1 cellular context compared by ENCODE assay signal in the genomic region with DNA sequence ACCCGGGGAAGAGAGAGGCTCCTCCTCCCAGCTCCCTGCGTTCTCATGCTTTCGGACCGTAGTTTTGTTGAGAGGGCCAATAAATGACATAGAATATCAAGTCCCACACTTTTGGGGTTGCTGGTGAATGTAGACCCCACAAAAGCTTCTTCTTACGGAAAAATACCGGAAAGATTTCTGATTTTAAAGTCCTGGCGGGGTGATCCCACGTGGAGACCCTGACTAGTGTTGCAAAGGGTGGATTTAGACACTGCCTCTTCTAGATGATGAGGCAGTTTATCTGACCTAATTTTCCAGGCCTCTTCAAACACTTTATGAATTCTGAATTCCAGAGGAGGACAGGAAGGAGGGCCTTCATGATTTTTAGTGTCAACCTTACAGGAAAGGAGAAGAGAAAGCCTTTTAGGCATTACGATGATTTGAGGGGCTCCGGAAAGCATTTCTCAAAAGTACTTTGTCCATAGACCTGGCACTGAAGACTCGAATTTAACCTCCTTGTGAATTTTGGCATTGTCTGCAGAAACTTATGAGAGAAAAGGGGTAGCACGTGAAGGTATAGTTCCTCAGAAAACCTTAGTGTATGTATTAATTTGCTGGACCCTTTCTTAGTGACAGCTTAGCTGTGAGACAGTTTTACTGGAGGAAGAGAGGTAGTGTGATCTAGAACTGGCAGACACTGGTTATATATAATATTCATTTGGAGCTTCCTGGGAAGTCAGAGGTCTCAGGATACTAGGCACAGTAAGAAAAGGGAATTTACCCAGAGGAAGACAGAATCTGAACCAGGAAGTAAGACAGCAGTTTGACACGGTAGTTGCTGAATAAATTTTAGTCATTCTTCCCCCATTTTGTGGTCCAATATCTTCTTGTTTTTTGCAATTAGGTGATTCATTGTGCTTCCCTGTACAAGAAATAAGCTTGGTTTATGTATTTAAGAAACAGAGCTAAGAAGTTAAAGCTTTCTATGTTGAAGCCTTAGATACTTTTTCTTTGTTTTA.
TF ChIP-seq lines count a peak whose summit lies in the region.

No MANE protein-coding gene starts in this region.

TF ChIP-seq in GM23338, 12 proteins besides CTCF, POLR2A, EP300 and RAD21 (continued from another document):
- TF ChIP-seq, protein P1, sequence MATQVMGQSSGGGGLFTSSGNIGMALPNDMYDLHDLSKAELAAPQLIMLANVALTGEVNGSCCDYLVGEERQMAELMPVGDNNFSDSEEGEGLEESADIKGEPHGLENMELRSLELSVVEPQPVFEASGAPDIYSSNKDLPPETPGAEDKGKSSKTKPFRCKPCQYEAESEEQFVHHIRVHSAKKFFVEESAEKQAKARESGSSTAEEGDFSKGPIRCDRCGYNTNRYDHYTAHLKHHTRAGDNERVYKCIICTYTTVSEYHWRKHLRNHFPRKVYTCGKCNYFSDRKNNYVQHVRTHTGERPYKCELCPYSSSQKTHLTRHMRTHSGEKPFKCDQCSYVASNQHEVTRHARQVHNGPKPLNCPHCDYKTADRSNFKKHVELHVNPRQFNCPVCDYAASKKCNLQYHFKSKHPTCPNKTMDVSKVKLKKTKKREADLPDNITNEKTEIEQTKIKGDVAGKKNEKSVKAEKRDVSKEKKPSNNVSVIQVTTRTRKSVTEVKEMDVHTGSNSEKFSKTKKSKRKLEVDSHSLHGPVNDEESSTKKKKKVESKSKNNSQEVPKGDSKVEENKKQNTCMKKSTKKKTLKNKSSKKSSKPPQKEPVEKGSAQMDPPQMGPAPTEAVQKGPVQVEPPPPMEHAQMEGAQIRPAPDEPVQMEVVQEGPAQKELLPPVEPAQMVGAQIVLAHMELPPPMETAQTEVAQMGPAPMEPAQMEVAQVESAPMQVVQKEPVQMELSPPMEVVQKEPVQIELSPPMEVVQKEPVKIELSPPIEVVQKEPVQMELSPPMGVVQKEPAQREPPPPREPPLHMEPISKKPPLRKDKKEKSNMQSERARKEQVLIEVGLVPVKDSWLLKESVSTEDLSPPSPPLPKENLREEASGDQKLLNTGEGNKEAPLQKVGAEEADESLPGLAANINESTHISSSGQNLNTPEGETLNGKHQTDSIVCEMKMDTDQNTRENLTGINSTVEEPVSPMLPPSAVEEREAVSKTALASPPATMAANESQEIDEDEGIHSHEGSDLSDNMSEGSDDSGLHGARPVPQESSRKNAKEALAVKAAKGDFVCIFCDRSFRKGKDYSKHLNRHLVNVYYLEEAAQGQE (IDR thresholded peaks at IDR 0.05; ENCODE audit: unreplicated experiment): no peak
- TF ChIP-seq EZH2 (IDR thresholded peaks at IDR 0.05; ENCODE audit: low read depth, unreplicated experiment) (no peak), JUNB (IDR thresholded peaks at IDR 0.05; ENCODE audit: unreplicated experiment) (no peak), EZH2phosphoT487 (IDR thresholded peaks at IDR 0.05; ENCODE audit: unreplicated experiment) (no peak), STAT1 (IDR thresholded peaks at IDR 0.05; ENCODE audit: unreplicated experiment) (no peak), NANOG (IDR thresholded peaks at IDR 0.05; ENCODE audit: borderline replicate concordance) (no peak)
- TF ChIP-seq, protein P2, sequence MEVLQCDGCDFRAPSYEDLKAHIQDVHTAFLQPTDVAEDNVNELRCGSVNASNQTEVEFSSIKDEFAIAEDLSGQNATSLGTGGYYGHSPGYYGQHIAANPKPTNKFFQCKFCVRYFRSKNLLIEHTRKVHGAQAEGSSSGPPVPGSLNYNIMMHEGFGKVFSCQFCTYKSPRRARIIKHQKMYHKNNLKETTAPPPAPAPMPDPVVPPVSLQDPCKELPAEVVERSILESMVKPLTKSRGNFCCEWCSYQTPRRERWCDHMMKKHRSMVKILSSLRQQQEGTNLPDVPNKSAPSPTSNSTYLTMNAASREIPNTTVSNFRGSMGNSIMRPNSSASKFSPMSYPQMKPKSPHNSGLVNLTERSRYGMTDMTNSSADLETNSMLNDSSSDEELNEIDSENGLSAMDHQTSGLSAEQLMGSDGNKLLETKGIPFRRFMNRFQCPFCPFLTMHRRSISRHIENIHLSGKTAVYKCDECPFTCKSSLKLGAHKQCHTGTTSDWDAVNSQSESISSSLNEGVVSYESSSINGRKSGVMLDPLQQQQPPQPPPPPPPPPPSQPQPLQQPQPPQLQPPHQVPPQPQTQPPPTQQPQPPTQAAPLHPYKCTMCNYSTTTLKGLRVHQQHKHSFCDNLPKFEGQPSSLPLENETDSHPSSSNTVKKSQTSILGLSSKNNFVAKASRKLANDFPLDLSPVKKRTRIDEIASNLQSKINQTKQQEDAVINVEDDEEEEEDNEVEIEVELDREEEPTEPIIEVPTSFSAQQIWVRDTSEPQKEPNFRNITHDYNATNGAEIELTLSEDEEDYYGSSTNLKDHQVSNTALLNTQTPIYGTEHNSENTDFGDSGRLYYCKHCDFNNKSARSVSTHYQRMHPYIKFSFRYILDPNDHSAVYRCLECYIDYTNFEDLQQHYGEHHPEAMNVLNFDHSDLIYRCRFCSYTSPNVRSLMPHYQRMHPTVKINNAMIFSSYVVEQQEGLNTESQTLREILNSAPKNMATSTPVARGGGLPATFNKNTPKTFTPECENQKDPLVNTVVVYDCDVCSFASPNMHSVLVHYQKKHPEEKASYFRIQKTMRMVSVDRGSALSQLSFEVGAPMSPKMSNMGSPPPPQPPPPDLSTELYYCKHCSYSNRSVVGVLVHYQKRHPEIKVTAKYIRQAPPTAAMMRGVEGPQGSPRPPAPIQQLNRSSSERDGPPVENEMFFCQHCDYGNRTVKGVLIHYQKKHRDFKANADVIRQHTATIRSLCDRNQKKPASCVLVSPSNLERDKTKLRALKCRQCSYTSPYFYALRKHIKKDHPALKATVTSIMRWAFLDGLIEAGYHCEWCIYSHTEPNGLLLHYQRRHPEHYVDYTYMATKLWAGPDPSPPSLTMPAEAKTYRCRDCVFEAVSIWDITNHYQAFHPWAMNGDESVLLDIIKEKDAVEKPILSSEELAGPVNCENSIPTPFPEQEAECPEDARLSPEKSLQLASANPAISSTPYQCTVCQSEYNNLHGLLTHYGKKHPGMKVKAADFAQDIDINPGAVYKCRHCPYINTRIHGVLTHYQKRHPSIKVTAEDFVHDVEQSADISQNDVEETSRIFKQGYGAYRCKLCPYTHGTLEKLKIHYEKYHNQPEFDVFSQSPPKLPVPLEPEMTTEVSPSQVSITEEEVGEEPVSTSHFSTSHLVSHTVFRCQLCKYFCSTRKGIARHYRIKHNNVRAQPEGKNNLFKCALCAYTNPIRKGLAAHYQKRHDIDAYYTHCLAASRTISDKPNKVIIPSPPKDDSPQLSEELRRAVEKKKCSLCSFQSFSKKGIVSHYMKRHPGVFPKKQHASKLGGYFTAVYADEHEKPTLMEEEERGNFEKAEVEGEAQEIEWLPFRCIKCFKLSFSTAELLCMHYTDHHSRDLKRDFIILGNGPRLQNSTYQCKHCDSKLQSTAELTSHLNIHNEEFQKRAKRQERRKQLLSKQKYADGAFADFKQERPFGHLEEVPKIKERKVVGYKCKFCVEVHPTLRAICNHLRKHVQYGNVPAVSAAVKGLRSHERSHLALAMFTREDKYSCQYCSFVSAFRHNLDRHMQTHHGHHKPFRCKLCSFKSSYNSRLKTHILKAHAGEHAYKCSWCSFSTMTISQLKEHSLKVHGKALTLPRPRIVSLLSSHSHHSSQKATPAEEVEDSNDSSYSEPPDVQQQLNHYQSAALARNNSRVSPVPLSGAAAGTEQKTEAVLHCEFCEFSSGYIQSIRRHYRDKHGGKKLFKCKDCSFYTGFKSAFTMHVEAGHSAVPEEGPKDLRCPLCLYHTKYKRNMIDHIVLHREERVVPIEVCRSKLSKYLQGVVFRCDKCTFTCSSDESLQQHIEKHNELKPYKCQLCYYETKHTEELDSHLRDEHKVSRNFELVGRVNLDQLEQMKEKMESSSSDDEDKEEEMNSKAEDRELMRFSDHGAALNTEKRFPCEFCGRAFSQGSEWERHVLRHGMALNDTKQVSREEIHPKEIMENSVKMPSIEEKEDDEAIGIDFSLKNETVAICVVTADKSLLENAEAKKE (CRISPR knock-in tag; IDR thresholded peaks at IDR 0.05): no peak
TF ChIP-seq in GM23338: peak in this region for 0.
